Comparison of ENCODE assay signal across 1 cellular context in genomic region chr4:177511611-177512010, GRCh38.
TF ChIP-seq lines count a peak whose summit lies in the region.

No MANE protein-coding gene starts in this region.

TF ChIP-seq in HCT116, 20 proteins besides CTCF, POLR2A, EP300 and RAD21 (continued from another document):
- TF ChIP-seq ZBTB33 (IDR thresholded peaks at IDR 0.05; ENCODE audit: extremely low read depth, insufficient replicate concordance, low read length) (no peak), ZNF274 (IDR thresholded peaks at IDR 0.05; ENCODE audit: low read depth, low read length) (no peak), MAX (IDR thresholded peaks at IDR 0.05) (peak; percentile 67), CEBPB (IDR thresholded peaks at IDR 0.05; ENCODE audit: low read depth) (peak; percentile 27; the same call in 1 of the 2 replicates), YY1 (IDR thresholded peaks at IDR 0.05; ENCODE audit: extremely low read depth, insufficient replicate concordance, low read depth, low read length) (no peak), SIN3A (IDR thresholded peaks at IDR 0.05; ENCODE audit: low read depth) (no peak), REST (IDR thresholded peaks at IDR 0.05; ENCODE audit: low read depth) (no peak), CBX3 (IDR thresholded peaks at IDR 0.05; ENCODE audit: low read depth) (peak; percentile 78), TCF7L2 (IDR thresholded peaks at IDR 0.05; ENCODE audit: borderline replicate concordance, extremely low read depth, insufficient read depth, insufficient read length) (no peak), POLR2AphosphoS5 (IDR thresholded peaks at IDR 0.05; ENCODE audit: low read depth, low read length) (no peak), ATF3 (IDR thresholded peaks at IDR 0.05) (no peak), ELF1 (IDR thresholded peaks at IDR 0.05; ENCODE audit: borderline replicate concordance, low read depth) (peak; percentile 38), EZH2 (IDR thresholded peaks at IDR 0.05) (no peak), SP1 (IDR thresholded peaks at IDR 0.05; ENCODE audit: low read depth) (peak; percentile 74)
